In genomic region chr2:201936817-201937216, GRCh38 we compare ENCODE assay signal across 2 cellular contexts.
TF ChIP-seq lines count a peak whose summit lies in the region.

No MANE protein-coding gene starts in this region.

TF ChIP-seq in IMR-90, 13 proteins besides CTCF, POLR2A, EP300 and RAD21:
- no peak for TF ChIP-seq FOS (IDR thresholded peaks at IDR 0.05; ENCODE audit: low read depth, low read length)
- TF ChIP-seq RCOR1 (IDR thresholded peaks at IDR 0.05; ENCODE audit: insufficient replicate concordance, low read length): no peak
- TF ChIP-seq NFE2L2 (IDR thresholded peaks at IDR 0.05; ENCODE audit: low read depth, low read length): no peak
- TF ChIP-seq CEBPB (IDR thresholded peaks at IDR 0.05; ENCODE audit: low read depth, low read length): no peak
- no peak for TF ChIP-seq CHD1 (IDR thresholded peaks at IDR 0.05; ENCODE audit: low read depth, low read length)
- no peak for TF ChIP-seq BHLHE40 (IDR thresholded peaks at IDR 0.05; ENCODE audit: low read depth, low read length)
- no peak for TF ChIP-seq SMC3 (IDR thresholded peaks at IDR 0.05; ENCODE audit: low read depth, low read length)
- no peak for TF ChIP-seq MXI1 (IDR thresholded peaks at IDR 0.05; ENCODE audit: borderline replicate concordance, low read depth, low read length)
- TF ChIP-seq RFX5 (IDR thresholded peaks at IDR 0.05; ENCODE audit: low read depth, low read length): no peak
- no peak for TF ChIP-seq USF2 (IDR thresholded peaks at IDR 0.05; ENCODE audit: low read depth, low read length)
- TF ChIP-seq MAFK (IDR thresholded peaks at IDR 0.05; ENCODE audit: low read depth, low read length): no peak
- TF ChIP-seq MAZ (IDR thresholded peaks at IDR 0.05; ENCODE audit: borderline replicate concordance, low read depth, low read length): no peak
- no peak for TF ChIP-seq ELK1 (IDR thresholded peaks at IDR 0.05; ENCODE audit: borderline replicate concordance, low read depth, low read length)

TF ChIP-seq in H1, 55 proteins besides CTCF, POLR2A, EP300 and RAD21:
- TF ChIP-seq KDM4A (IDR thresholded peaks at IDR 0.05; ENCODE audit: low read depth, low read length, severe bottlenecking): no peak
- TF ChIP-seq SUZ12 (IDR thresholded peaks at IDR 0.05; ENCODE audit: low read length): no peak
- TF ChIP-seq ATF2 (IDR thresholded peaks at IDR 0.05; ENCODE audit: low read length): no peak
- TF ChIP-seq SP4 (IDR thresholded peaks at IDR 0.05; ENCODE audit: low read length): no peak
- TF ChIP-seq JUND (IDR thresholded peaks at IDR 0.05; ENCODE audit: low read length): no peak
- TF ChIP-seq RNF2 (IDR thresholded peaks at IDR 0.05; ENCODE audit: borderline replicate concordance, low read depth, low read length, missing control alignments, poor library complexity, severe bottlenecking): no peak
- TF ChIP-seq HDAC6 (IDR thresholded peaks at IDR 0.05; ENCODE audit: low read depth, low read length): no peak
- TF ChIP-seq RFX5 (IDR thresholded peaks at IDR 0.05; ENCODE audit: borderline replicate concordance, low read depth, low read length): no peak
- no peak for TF ChIP-seq CREB1 (IDR thresholded peaks at IDR 0.05)
- no peak for TF ChIP-seq ATF3 (IDR thresholded peaks at IDR 0.05; ENCODE audit: insufficient read depth, low read depth, low read length)
- no peak for TF ChIP-seq GABPA (IDR thresholded peaks at IDR 0.05; ENCODE audit: borderline replicate concordance, insufficient read depth, low read length)
- no peak for TF ChIP-seq ASH2L (IDR thresholded peaks at IDR 0.05; ENCODE audit: low read length)
- TF ChIP-seq RBBP5 (IDR thresholded peaks at IDR 0.05; ENCODE audit: borderline replicate concordance, low read depth, low read length): no peak
- no peak for TF ChIP-seq NRF1 (IDR thresholded peaks at IDR 0.05; ENCODE audit: low read depth, low read length)
- TF ChIP-seq SIRT6 (IDR thresholded peaks at IDR 0.05; ENCODE audit: low read length): no peak
- TF ChIP-seq RXRA (IDR thresholded peaks at IDR 0.05; ENCODE audit: insufficient read depth, low read depth, low read length): no peak
TF ChIP-seq in H1: peak in this region for 0.
